In the genomic region with DNA sequence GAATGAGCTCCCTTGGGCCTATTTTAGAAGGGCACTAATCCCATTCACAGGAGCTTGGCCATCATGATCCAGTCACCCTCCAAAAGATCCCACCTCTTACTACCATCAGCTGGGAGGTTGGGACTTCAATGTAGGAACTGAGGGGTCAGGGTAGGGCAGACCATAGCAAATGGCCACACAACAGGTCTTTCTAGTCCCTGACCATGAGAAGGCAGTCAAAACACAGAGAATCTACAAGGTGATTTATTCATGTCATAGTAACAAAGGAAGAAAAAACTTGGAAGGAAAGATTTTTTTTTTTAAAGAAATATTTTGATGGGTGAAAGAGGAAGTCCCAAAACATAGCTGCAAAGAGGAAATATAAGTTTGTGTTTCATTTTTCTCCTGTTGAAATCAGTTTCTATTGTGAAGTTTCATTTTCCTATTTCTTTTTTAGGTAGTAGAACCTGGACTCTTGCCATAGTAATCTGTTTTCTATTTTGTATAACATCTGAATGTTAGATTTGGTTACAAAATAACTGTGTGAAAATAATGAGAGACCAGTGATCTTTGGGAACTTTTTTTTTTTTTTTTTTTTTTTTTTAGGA, we compare ENCODE assay signal across 11 cellular contexts. TPM values are rescaled to one million over a fixed set of nuclear protein-coding genes. Genes with fewer than 3 reads are reported as not detected.
A peak's percentile ranks its signal among the peaks of the same experiment; 100 is the strongest.
DNase-seq lines count a peak whose midpoint lies in the region; ATAC-seq and TF ChIP-seq lines count a peak whose summit lies in the region.
"Had no signal": no experiment of that assay in that cellular context is flagged by ENCODE, and none has a peak within 500 bp of the region (broad histone marks: within the 10 kb centered on the region; RNA-seq: fewer than 3 reads in every experiment).

No MANE protein-coding gene starts in this region.

- no peaks in the 10 kb centered on the region for H3F3A ChIP-seq in Loucy (ENCODE audit: low read depth)

- H3K9ac ChIP-seq in Loucy (ENCODE audit: low read depth, low read length, poor library complexity, severe bottlenecking) (no peak overlapping the region), colonic mucosa (ENCODE audit: low read depth in 2 of 2, low read length in 2 of 2) (no peak overlapping the region), subcutaneous abdominal adipose tissue (ENCODE audit: low read length in 5 of 5) (no peak overlapping the region)

- no peaks in the 10 kb centered on the region for H3K9me3 ChIP-seq in Loucy (ENCODE audit: insufficient read depth, low read depth, low read length)
- H3K9me3 ChIP-seq in colonic mucosa, result no peaks in the 10 kb centered on the region
- H3K9me3 ChIP-seq in subcutaneous abdominal adipose tissue (ENCODE audit: control insufficient read depth in 5 of 5, low read length in 5 of 5), result no peaks in the 10 kb centered on the region
- H3K9me3 ChIP-seq in mucosa of descending colon, result no peaks in the 10 kb centered on the region
- H3K9me3 ChIP-seq: left lung had no signal

- no peaks in the 10 kb centered on the region for H3K79me2 ChIP-seq in Loucy (ENCODE audit: insufficient read depth, low read length)

- H3K4me3 Mint-ChIP-seq in activated naive CD4-positive, alpha-beta T cell treated with anti-CD3 and anti-CD28 coated beads for 36 hours, result no peak overlapping the region

- peak overlapping the region; percentile 11 for H3K27ac Mint-ChIP-seq in activated naive CD4-positive, alpha-beta T cell treated with anti-CD3 and anti-CD28 coated beads for 36 hours

- intact Hi-C loops in activated naive CD4-positive, alpha-beta T cell treated with anti-CD3 and anti-CD28 coated beads for 36 hours (cut with micrococcal nuclease), result no loop called here
- intact Hi-C loops in colonic mucosa (cut with DNase I) (no loop called here), mucosa of descending colon (cut with DNase I, micrococcal nuclease) (no loop called here)

- no peak for ATAC-seq in mucosa of descending colon
- ATAC-seq: left lung had no signal

- H3K4me3 ChIP-seq in Loucy (ENCODE audit: low read length, poor library complexity, severe bottlenecking) (no peak overlapping the region), colonic mucosa (no peak overlapping the region), subcutaneous abdominal adipose tissue (ENCODE audit: low read depth in 1 of 5, low read length in 5 of 5) (no peak overlapping the region), mucosa of descending colon (no peak overlapping the region)
- H3K4me3 ChIP-seq: left lung had no signal

- H2AFZ ChIP-seq in Loucy (ENCODE audit: low read length), result peak overlapping the region; percentile 24; the same call in 1 of the 2 replicates

- TF ChIP-seq CTCF in Loucy (conservative IDR thresholded peaks at IDR 0.05; ENCODE audit: low read length), result no peak
- TF ChIP-seq CTCF in colonic mucosa (IDR thresholded peaks at IDR 0.05), result no peak
- TF ChIP-seq CTCF in mucosa of descending colon (IDR thresholded peaks at IDR 0.05), result no peak

- no peaks in the 10 kb centered on the region for H3K36me3 Mint-ChIP-seq in activated naive CD4-positive, alpha-beta T cell treated with anti-CD3 and anti-CD28 coated beads for 36 hours (ENCODE audit: low read depth)

- H3K4me2 ChIP-seq in Loucy (ENCODE audit: low read depth, low read length, poor library complexity, severe bottlenecking), result no peak overlapping the region

- H3K4me1 Mint-ChIP-seq in activated naive CD4-positive, alpha-beta T cell treated with anti-CD3 and anti-CD28 coated beads for 36 hours (ENCODE audit: low read depth), result peaks cover 56% of the 10 kb centered on the region

- DNase-seq in activated naive CD4-positive, alpha-beta T cell treated with anti-CD3 and anti-CD28 coated beads for 36 hours, result no peak
- DNase-seq in activated naive CD4-positive, alpha-beta T cell treated with anti-CD3 and anti-CD28 coated beads, Interleukin-2, amount 50 U/mL, for 16 hours, result no peak
- DNase-seq in colonic mucosa (no peak), mucosa of descending colon (no peak), AG20443 (ENCODE audit: low spot score) (no peak), NCI-H2196 (lab: John Stamatoyannopoulos, UW; ENCODE audit: unreplicated experiment) (no peak)
- DNase-seq: left lung; NCI-H526 treated with DMSO at 0.1 percent for 48 hours; stimulated activated CD4-positive, alpha-beta T cell treated with anti-CD3 and anti-CD28 coated beads, Interleukin-2, amount 100 ng/mL, for 48 hours had no signal

- no peaks in the 10 kb centered on the region for H4K20me1 ChIP-seq in Loucy (ENCODE audit: insufficient read depth, low read length, poor library complexity, severe bottlenecking)

- H3K36me3 ChIP-seq in Loucy (ENCODE audit: insufficient read depth, low read length), result no peaks in the 10 kb centered on the region
- H3K36me3 ChIP-seq in colonic mucosa, result no peaks in the 10 kb centered on the region
- H3K36me3 ChIP-seq in subcutaneous abdominal adipose tissue (ENCODE audit: control insufficient read depth in 5 of 5, insufficient read depth in 5 of 5, low read length in 5 of 5), result no peaks in the 10 kb centered on the region
- H3K36me3 ChIP-seq in mucosa of descending colon (ENCODE audit: low read depth), result no peaks in the 10 kb centered on the region
- H3K36me3 ChIP-seq: left lung had no signal

- CTCF ChIA-PET in activated naive CD4-positive, alpha-beta T cell treated with anti-CD3 and anti-CD28 coated beads for 36 hours (lab: Charles Lee), result interaction anchor here (0.7 to 1.1 kb wide), 4 partner anchors 14 to 127 kb away, joined by 3 to 4 read pairs (median 3); no protein-coding TSS in a partner anchor

- H3K9me3 Mint-ChIP-seq in activated naive CD4-positive, alpha-beta T cell treated with anti-CD3 and anti-CD28 coated beads for 36 hours, result no peaks in the 10 kb centered on the region

- H3K27ac ChIP-seq in colonic mucosa (peak overlapping the region; percentile 0), subcutaneous abdominal adipose tissue (ENCODE audit: low read depth, low read length) (peak overlapping the region; percentile 59)

- H3K9me2 ChIP-seq in Loucy (replicated peaks; ENCODE audit: low read depth, low read length), result no peaks in the 10 kb centered on the region

- H3K27me3 ChIP-seq in Loucy (ENCODE audit: insufficient read depth, low read length, poor library complexity, severe bottlenecking) (no peaks in the 10 kb centered on the region), colonic mucosa (no peaks in the 10 kb centered on the region), subcutaneous abdominal adipose tissue (ENCODE audit: control insufficient read depth in 5 of 5, insufficient read depth in 4 of 5, low read length in 5 of 5) (no peaks in the 10 kb centered on the region)
- H3K27me3 ChIP-seq: left lung had no signal

- H3K4me1 ChIP-seq in Loucy (ENCODE audit: insufficient read depth, low read length, poor library complexity, severe bottlenecking) (no peaks in the 10 kb centered on the region), colonic mucosa (no peaks in the 10 kb centered on the region), subcutaneous abdominal adipose tissue (ENCODE audit: control insufficient read depth in 5 of 5, insufficient read depth in 5 of 5, low read length in 5 of 5) (peaks cover 0 to 14% (median 12%) of the 10 kb centered on the region in 5 donors), mucosa of descending colon (ENCODE audit: low read depth) (peaks cover 3% of the 10 kb centered on the region)

- no peaks in the 10 kb centered on the region for H3K27me3 Mint-ChIP-seq in activated naive CD4-positive, alpha-beta T cell treated with anti-CD3 and anti-CD28 coated beads for 36 hours (ENCODE audit: low read depth)

RNA-seq across cellular contexts. Expression of a gene that starts 23.5 kb away (rescaled TPM):
- total RNA-seq in activated naive CD4-positive, alpha-beta T cell treated with anti-CD3 and anti-CD28 coated beads for 36 hours, result 10 to 100 TPM; 31.8 to 32.7 TPM
- 100 to 1,000 TPM in 1 of 2 donors, 10 to 100 TPM in 1; 57.2 to 118 TPM for total RNA-seq in colonic mucosa
- 100 to 1,000 TPM in 2 of 3 donors, 10 to 100 TPM in 1; 70.6 to 220 (median 129) TPM for total RNA-seq in mucosa of descending colon
